7 cellular contexts compared by ENCODE assay signal in genomic region chr7:124155400-124156022, GRCh38.
DNase-seq lines count a peak whose midpoint lies in the region; ATAC-seq and TF ChIP-seq lines count a peak whose summit lies in the region.

No MANE protein-coding gene starts in this region.

- H3K4me1 Mint-ChIP-seq in stimulated activated naive B cell treated with anti-CD40 and anti-IgM and Interleukin-4, amounts not matched to agents 10 μg/mL and 1 μg/mL and 100 μg/mL, for 72 hours, result no peaks in the 10 kb centered on the region
- H3K4me1 Mint-ChIP-seq in immature natural killer cell, result no peaks in the 10 kb centered on the region

- peaks cover under 1 to 3% of the 10 kb centered on the region in 2 donors for H3K9me3 Mint-ChIP-seq in stimulated activated naive B cell treated with anti-CD40 and anti-IgM and Interleukin-4, amounts not matched to agents 10 μg/mL and 1 μg/mL and 100 μg/mL, for 72 hours
- peaks cover 3 to 17% (median 5%) of the 10 kb centered on the region in 6 donors for H3K9me3 Mint-ChIP-seq in immature natural killer cell

- no peaks in the 10 kb centered on the region for H3K36me3 ChIP-seq in MG63

- H3K9me3 ChIP-seq in MG63, result no peaks in the 10 kb centered on the region

- no peaks in the 10 kb centered on the region for H3K27me3 ChIP-seq in MG63

- H3K36me3 Mint-ChIP-seq in stimulated activated naive B cell treated with anti-CD40 and anti-IgM and Interleukin-4, amounts not matched to agents 10 μg/mL and 1 μg/mL and 100 μg/mL, for 72 hours, result no peaks in the 10 kb centered on the region
- H3K36me3 Mint-ChIP-seq in immature natural killer cell, result no peaks in the 10 kb centered on the region

- H3K4me3 ChIP-seq in epithelial cell of esophagus (ENCODE audit: low read length) (no peak overlapping the region), MG63 (no peak overlapping the region)

- no peak overlapping the region for H3K4me3 Mint-ChIP-seq in stimulated activated naive B cell treated with anti-CD40 and anti-IgM and Interleukin-4, amounts not matched to agents 10 μg/mL and 1 μg/mL and 100 μg/mL, for 72 hours
- no peak overlapping the region for H3K4me3 Mint-ChIP-seq in immature natural killer cell

- DNase-seq in NCI-H82 (lab: John Stamatoyannopoulos, UW) (peak; percentile 60), epithelial cell of esophagus (ENCODE audit: low read depth) (peak; percentile 36), MG63 (no peak), immature natural killer cell (no peak)
- no peak for DNase-seq in stimulated activated naive B cell treated with anti-CD40 and anti-IgM and Interleukin-4, amounts not matched to agents 10 μg/mL and 1 μg/mL and 100 μg/mL, for 72 hours

- H3K27ac Mint-ChIP-seq in stimulated activated naive B cell treated with anti-CD40 and anti-IgM and Interleukin-4, amounts not matched to agents 10 μg/mL and 1 μg/mL and 100 μg/mL, for 72 hours, result no peak overlapping the region
- no peak overlapping the region for H3K27ac Mint-ChIP-seq in immature natural killer cell

- peak; percentile 51 for ATAC-seq in GM18498 (IDR thresholded peaks at IDR 0.05; ENCODE audit: unreplicated experiment)
- peak; percentile 52 for ATAC-seq in HG03095 (IDR thresholded peaks at IDR 0.05; ENCODE audit: unreplicated experiment)
- ATAC-seq in stimulated activated naive B cell treated with anti-CD40 and anti-IgM and Interleukin-4, amounts not matched to agents 10 μg/mL and 1 μg/mL and 100 μg/mL, for 72 hours (replicated peaks), result peak; percentile 31 to 34

- peak; percentile 62 for TF ChIP-seq CTCF in epithelial cell of esophagus (IDR thresholded peaks at IDR 0.05; ENCODE audit: insufficient read depth, low read depth, low read length, missing control alignments)

- no peaks in the 10 kb centered on the region for H3K27me3 Mint-ChIP-seq in stimulated activated naive B cell treated with anti-CD40 and anti-IgM and Interleukin-4, amounts not matched to agents 10 μg/mL and 1 μg/mL and 100 μg/mL, for 72 hours
- H3K27me3 Mint-ChIP-seq in immature natural killer cell (ENCODE audit: low read depth in 3 of 3), result peaks cover 0 to 2% (median 0%) of the 10 kb centered on the region in 3 donors

Comparison
In these comparisons a context has a peak if more than half of its experiments do, and no peak if none do; other contexts are left out.
1. DNase-seq: peak in NCI-H82 (single experiment) and epithelial cell of esophagus (single experiment); none in stimulated activated naive B cell treated with anti-CD40 and anti-IgM and Interleukin-4, amounts not matched to agents 10 μg/mL and 1 μg/mL and 100 μg/mL, for 72 hours (single experiment), MG63 (single experiment) and immature natural killer cell (0 of 3).
2. Peak in every context shown above with its lines, with median percentiles within 50 percentile points of each other: ATAC-seq.